In genomic region chr10:44985175-44985681, GRCh38 we compare ENCODE assay signal across 14 cellular contexts. TPM values are rescaled to one million over a fixed set of nuclear protein-coding genes. Genes with fewer than 3 reads are reported as not detected.
DNase-seq lines count a peak whose midpoint lies in the region; ATAC-seq, FAIRE-seq and TF ChIP-seq lines count a peak whose summit lies in the region.
"Had no signal": no experiment of that assay in that cellular context is flagged by ENCODE, and none has a peak within 500 bp of the region (broad histone marks: within the 10 kb centered on the region; RNA-seq: fewer than 3 reads in every experiment).

No MANE protein-coding gene starts in this region.

- no peak for TF ChIP-seq RAD21 in HepG2 (CRISPR knock-in tag; IDR thresholded peaks at IDR 0.05)

- H3K4me3 ChIP-seq in dorsolateral prefrontal cortex: no peak overlapping the region
- no peak overlapping the region for H3K4me3 ChIP-seq in HepG2 (replicated peaks in 1 of 3; ENCODE audit: insufficient read depth in 1 of 3, low read depth in 2 of 3, low read length in 3 of 3)
- no peak overlapping the region for H3K4me3 ChIP-seq in subcutaneous abdominal adipose tissue (ENCODE audit: low read depth in 1 of 5, low read length in 5 of 5)
- H3K4me3 ChIP-seq: uterus had no signal

- in situ Hi-C loops in HepG2 (cut with HindIII; ENCODE audit: extremely low pct_ligation_motif_present, low pct_unique_long_range_greater_than_20kb): no loop called here

- peak overlapping the region in 47 of 59 donors; percentile 2 to 97 (median 60) for H3K27ac ChIP-seq in dorsolateral prefrontal cortex
- peak overlapping the region; percentile 15 for H3K27ac ChIP-seq in HepG2 (ENCODE audit: extremely low read length, insufficient read depth, low read length)
- H3K27ac ChIP-seq in subcutaneous abdominal adipose tissue (ENCODE audit: low read depth, low read length): peak overlapping the region; percentile 70

- H3K36me3 ChIP-seq in HepG2 (replicated peaks in 1 of 2; ENCODE audit: control insufficient read depth in 1 of 2, insufficient read depth in 2 of 2, low read length in 2 of 2) (peaks cover 6 to 42% of the 10 kb centered on the region in 2 experiments; a peak in 3 of 5 replicates), subcutaneous abdominal adipose tissue (ENCODE audit: control insufficient read depth in 5 of 5, insufficient read depth in 5 of 5, low read length in 5 of 5) (peaks cover 0 to 74% (median 41%) of the 10 kb centered on the region in 5 donors)
- H3K36me3 ChIP-seq: uterus had no signal

- H3K4me1 ChIP-seq in HepG2 (ENCODE audit: insufficient read depth, low read length): peaks cover 63% of the 10 kb centered on the region
- peaks cover 16 to 59% (median 52%) of the 10 kb centered on the region in 5 donors for H3K4me1 ChIP-seq in subcutaneous abdominal adipose tissue (ENCODE audit: control insufficient read depth in 5 of 5, insufficient read depth in 5 of 5, low read length in 5 of 5)

- DNase-seq in OCI-M1 (lab: John Stamatoyannopoulos, UW): peak; percentile 61
- DNase-seq in dorsolateral prefrontal cortex: peak in 1 of 10 donors; percentile 22
- no peak for DNase-seq in HepG2 (ENCODE audit: low spot score)
- DNase-seq in activated naive CD4-positive, alpha-beta T cell (lab: John Stamatoyannopoulos, UW): no peak
- DNase-seq in SHP77 treated with DMSO at 0.1 percent for 48 hours (lab: John Stamatoyannopoulos, UW): no peak
- DNase-seq in DMS79 (lab: John Stamatoyannopoulos, UW): no peak
- DNase-seq: activated CD4-positive, alpha-beta T cell treated with anti-CD3 and anti-CD28 coated beads, Interleukin-2, amount 10 ng/mL, durations not matched to agents 24 days and 14 days; DMS 273 treated with DMSO at 0.1 percent for 48 hours; NCI-H1105; NCI-H446 treated with DMSO at 0.1 percent for 48 hours had no signal

- H2AFZ ChIP-seq in HepG2 (ENCODE audit: low read length): no peak overlapping the region

- peaks cover 4% of the 10 kb centered on the region for H3K79me2 ChIP-seq in HepG2 (ENCODE audit: insufficient read depth, low read length)

- no peak for TF ChIP-seq EP300 in HepG2 (IDR thresholded peaks at IDR 0.05; ENCODE audit: low read depth in 2 of 2, low read length in 2 of 2)
- no peak for TF ChIP-seq EP300 in HepG2 (CRISPR knock-in tag; IDR thresholded peaks at IDR 0.05; ENCODE audit: borderline replicate concordance)

- H3K4me2 ChIP-seq in HepG2 (ENCODE audit: low read depth, low read length): no peak overlapping the region

- H3K9me3 ChIP-seq in HepG2 (ENCODE audit: low read length): no peaks in the 10 kb centered on the region
- no peaks in the 10 kb centered on the region for H3K9me3 ChIP-seq in subcutaneous abdominal adipose tissue (ENCODE audit: control insufficient read depth in 5 of 5, low read length in 5 of 5)
- H3K9me3 ChIP-seq: uterus had no signal

- POLR2A ChIA-PET in HepG2 (lab: Yijun Ruan, JAX): interaction anchor here (1.1 to 12.6 kb wide), 3 partner anchors 4 to 22 kb away, joined by 6 to 863 read pairs (median 863); partner anchors contain the start of gene DEPP1

- TF ChIP-seq CTCF in dorsolateral prefrontal cortex (IDR thresholded peaks at IDR 0.05 in 54 of 56, conservative IDR thresholded peaks at IDR 0.05 in 2 of 56; ENCODE audit: low read depth in 1 of 56, partially characterized antibody in 56 of 56): no peak
- no peak for TF ChIP-seq CTCF in HepG2 (CRISPR knock-in tag; IDR thresholded peaks at IDR 0.05)

- no peaks in the 10 kb centered on the region for H4K20me1 ChIP-seq in HepG2 (ENCODE audit: insufficient read depth, low read length)

- CTCF ChIA-PET in HepG2 (lab: Yijun Ruan, JAX; ENCODE audit: low intra/inter-chr PET ratio, low total read pairs): no interaction called here

- H3K27me3 ChIP-seq in dorsolateral prefrontal cortex (no peaks in the 10 kb centered on the region), HepG2 (ENCODE audit: control insufficient read depth in 1 of 2, insufficient read depth in 2 of 2, low read length in 2 of 2) (no peaks in the 10 kb centered on the region), subcutaneous abdominal adipose tissue (ENCODE audit: control insufficient read depth in 5 of 5, insufficient read depth in 4 of 5, low read length in 5 of 5) (no peaks in the 10 kb centered on the region)
- H3K27me3 ChIP-seq: uterus had no signal

- H3K9ac ChIP-seq in HepG2 (ENCODE audit: insufficient read depth, low read depth, low read length) (0 out of 2 replicates have a peak overlapping the region, but pooled peaks have one; percentile 19), subcutaneous abdominal adipose tissue (ENCODE audit: low read length in 5 of 5) (peak overlapping the region in 1 of 5 donors; percentile 33)

- no peak for ATAC-seq in HepG2
- no peak for ATAC-seq in GM21717 (IDR thresholded peaks at IDR 0.05; ENCODE audit: unreplicated experiment)
- ATAC-seq: Panc1 had no signal

- FAIRE-seq in HepG2 (lab: Jason Lieb, UNC): no peak

- no peak for TF ChIP-seq POLR2A in HepG2 (IDR thresholded peaks at IDR 0.05; ENCODE audit: insufficient read depth in 1 of 2, low read depth in 2 of 2, low read length in 2 of 2)

- no TSS peak for BruUV-seq in HepG2 (replicated peaks; lab: Mats Ljungman, UMichigan)

- WGBS in HepG2 (ENCODE audit: low lambda C conversion rate): 85% methylated on average over 8 of the region's 9 CpGs

- intact Hi-C loops in dorsolateral prefrontal cortex (cut with DNase I) (loop anchor here in 1 of 2 donors (10.0 kb wide), 1 partner anchor 100 kb away; no protein-coding TSS in a partner anchor), HepG2 (cut with micrococcal nuclease; ENCODE audit: unreplicated experiment) (no loop called here)

RNA-seq across cellular contexts. Expression of gene DEPP1, which starts 6.6 kb away (rescaled TPM):
- 100 to 1,000 TPM in 23 of 120 experiments, 10 to 100 TPM in 91, 1 to 10 TPM in 6; 8.1 to 234 (median 44.3) TPM for total RNA-seq in dorsolateral prefrontal cortex
- 11.2 and 14.8 TPM in 2 replicates for total RNA-seq in HepG2 (2016; rRNA removed; fragmentation: Illumina TruSeq; extraction: Trizol)
- 3.0 and 5.0 TPM in 2 replicates for total RNA-seq in HepG2 (2016; cell fraction: cytosol; rRNA removed; fragmentation: Illumina TruSeq; extraction: Trizol; ENCODE audit: low read depth)
- total RNA-seq in HepG2 (2016; cell fraction: insoluble cytoplasmic fraction; rRNA removed; fragmentation: Illumina TruSeq; extraction: Trizol): 9.0 and 15.3 TPM in 2 replicates
- total RNA-seq in HepG2 (2016; cell fraction: membrane; rRNA removed; fragmentation: Illumina TruSeq; extraction: Trizol): 9.0 and 9.3 TPM in 2 replicates
- total RNA-seq in HepG2 (2016; cell fraction: nucleus; rRNA removed; fragmentation: Illumina TruSeq; extraction: Trizol): 15.1 and 16.0 TPM in 2 replicates
- 270 and 338 TPM in 2 replicates for polyA plus RNA-seq in HepG2 (2011; rRNA removed)
- 261 and 317 TPM in 2 replicates for polyA plus RNA-seq in HepG2 (2011; cell fraction: cytosol; rRNA removed)
- polyA plus RNA-seq in HepG2 (2011; cell fraction: nucleus; rRNA removed): 103 and 135 TPM in 2 replicates
- 132 and 232 TPM in 2 replicates for polyA plus RNA-seq in HepG2 (2012)
- 2.0 and 2.5 TPM in 2 replicates for polyA plus RNA-seq in HepG2 (2016; cell fraction: cytosol; fragmentation: Illumina TruSeq; extraction: Trizol; ENCODE audit: low read depth)
- polyA plus RNA-seq in HepG2 (2016; cell fraction: insoluble cytoplasmic fraction; fragmentation: Illumina TruSeq; extraction: Trizol; ENCODE audit: low read depth): 9.3 and 11.2 TPM in 2 replicates
- polyA plus RNA-seq in HepG2 (2016; cell fraction: membrane; fragmentation: Illumina TruSeq; extraction: Trizol; ENCODE audit: low read depth): 3.6 and 5.2 TPM in 2 replicates
- polyA plus RNA-seq in HepG2 (2016; cell fraction: nucleus; fragmentation: Illumina TruSeq; extraction: Trizol; ENCODE audit: insufficient read depth, low read depth): 13.4 and 15.5 TPM in 2 replicates
- 1.8 and 739 TPM in 2 replicates for polyA minus RNA-seq in HepG2 (2011; rRNA and poly(A)+ RNA removed; ENCODE audit: low replicate concordance)
- polyA minus RNA-seq in HepG2 (2011; cell fraction: cytosol; rRNA and poly(A)+ RNA removed): 249 and 254 TPM in 2 replicates
- polyA minus RNA-seq in HepG2 (2011; cell fraction: nucleus; rRNA and poly(A)+ RNA removed): 107 and 142 TPM in 2 replicates

RNA-seq across cellular contexts. Expression of gene ZNF22, which starts 15.5 kb away (rescaled TPM):
- total RNA-seq in dorsolateral prefrontal cortex: 10 to 100 TPM in 117 of 120 experiments, 1 to 10 TPM in 3; 9.2 to 20.9 (median 14.1) TPM
- 0.40 and 0.58 TPM in 2 replicates for total RNA-seq in HepG2 (2016; rRNA removed; fragmentation: Illumina TruSeq; extraction: Trizol)
- not detected in 2 replicates for total RNA-seq in HepG2 (2016; cell fraction: cytosol; rRNA removed; fragmentation: Illumina TruSeq; extraction: Trizol; ENCODE audit: low read depth)
- total RNA-seq in HepG2 (2016; cell fraction: insoluble cytoplasmic fraction; rRNA removed; fragmentation: Illumina TruSeq; extraction: Trizol): 0.49 and 0.56 TPM in 2 replicates
- 0.28 and 0.45 TPM in 2 replicates for total RNA-seq in HepG2 (2016; cell fraction: membrane; rRNA removed; fragmentation: Illumina TruSeq; extraction: Trizol)
- total RNA-seq in HepG2 (2016; cell fraction: nucleus; rRNA removed; fragmentation: Illumina TruSeq; extraction: Trizol): 0.75 and 1.2 TPM in 2 replicates
- 1.1 and 1.3 TPM in 2 replicates for polyA plus RNA-seq in HepG2 (2011; rRNA removed)
- polyA plus RNA-seq in HepG2 (2011; cell fraction: cytosol; rRNA removed): 0.35 and 0.77 TPM in 2 replicates
- polyA plus RNA-seq in HepG2 (2011; cell fraction: nucleus; rRNA removed): 1.2 and 1.7 TPM in 2 replicates
- polyA plus RNA-seq in HepG2 (2012): 1.6 and 2.5 TPM in 2 replicates
- 0.07 and 0.09 TPM in 2 replicates for polyA plus RNA-seq in HepG2 (2016; cell fraction: cytosol; fragmentation: Illumina TruSeq; extraction: Trizol; ENCODE audit: low read depth)
- 0.60 and 0.62 TPM in 2 replicates for polyA plus RNA-seq in HepG2 (2016; cell fraction: insoluble cytoplasmic fraction; fragmentation: Illumina TruSeq; extraction: Trizol; ENCODE audit: low read depth)
- 0.22 and 0.27 TPM in 2 replicates for polyA plus RNA-seq in HepG2 (2016; cell fraction: membrane; fragmentation: Illumina TruSeq; extraction: Trizol; ENCODE audit: low read depth)
- 0.89 and 1.1 TPM in 2 replicates for polyA plus RNA-seq in HepG2 (2016; cell fraction: nucleus; fragmentation: Illumina TruSeq; extraction: Trizol; ENCODE audit: insufficient read depth, low read depth)
- polyA minus RNA-seq in HepG2 (2011; rRNA and poly(A)+ RNA removed; ENCODE audit: low replicate concordance): not detected in 2 replicates
- not detected in 2 replicates for polyA minus RNA-seq in HepG2 (2011; cell fraction: cytosol; rRNA and poly(A)+ RNA removed)
- polyA minus RNA-seq in HepG2 (2011; cell fraction: nucleus; rRNA and poly(A)+ RNA removed): 2.2 and 2.4 TPM in 2 replicates

RNA-seq across cellular contexts. Expression of gene RASSF4, which starts 25.6 kb away (rescaled TPM):
- total RNA-seq in dorsolateral prefrontal cortex (100 to 1,000 TPM in 81 of 120 experiments, 10 to 100 TPM in 39; 54.6 to 175 (median 111) TPM), HepG2 (2016; rRNA removed; fragmentation: Illumina TruSeq; extraction: Trizol) (49.9 and 51.7 TPM in 2 replicates)
- total RNA-seq in HepG2 (2016; cell fraction: cytosol; rRNA removed; fragmentation: Illumina TruSeq; extraction: Trizol; ENCODE audit: low read depth): 22.4 and 22.8 TPM in 2 replicates
- 49.9 and 50.1 TPM in 2 replicates for total RNA-seq in HepG2 (2016; cell fraction: insoluble cytoplasmic fraction; rRNA removed; fragmentation: Illumina TruSeq; extraction: Trizol)
- total RNA-seq in HepG2 (2016; cell fraction: membrane; rRNA removed; fragmentation: Illumina TruSeq; extraction: Trizol): 39.2 and 45.6 TPM in 2 replicates
- total RNA-seq in HepG2 (2016; cell fraction: nucleus; rRNA removed; fragmentation: Illumina TruSeq; extraction: Trizol): 52.1 and 54.6 TPM in 2 replicates
- polyA plus RNA-seq in HepG2 (2011; rRNA removed): 34.0 and 39.7 TPM in 2 replicates
- 20.4 and 25.8 TPM in 2 replicates for polyA plus RNA-seq in HepG2 (2011; cell fraction: cytosol; rRNA removed)
- polyA plus RNA-seq in HepG2 (2011; cell fraction: nucleus; rRNA removed): 140 TPM in 2 replicates
- polyA plus RNA-seq in HepG2 (2012): 25.0 and 26.7 TPM in 2 replicates
- polyA plus RNA-seq in HepG2 (2016; cell fraction: cytosol; fragmentation: Illumina TruSeq; extraction: Trizol; ENCODE audit: low read depth): 18.5 and 22.5 TPM in 2 replicates
- 53.5 and 57.9 TPM in 2 replicates for polyA plus RNA-seq in HepG2 (2016; cell fraction: insoluble cytoplasmic fraction; fragmentation: Illumina TruSeq; extraction: Trizol; ENCODE audit: low read depth)
- 31.2 and 31.3 TPM in 2 replicates for polyA plus RNA-seq in HepG2 (2016; cell fraction: membrane; fragmentation: Illumina TruSeq; extraction: Trizol; ENCODE audit: low read depth)
- 84.5 and 98.6 TPM in 2 replicates for polyA plus RNA-seq in HepG2 (2016; cell fraction: nucleus; fragmentation: Illumina TruSeq; extraction: Trizol; ENCODE audit: insufficient read depth, low read depth)
- 0.12 and 67.0 TPM in 2 replicates for polyA minus RNA-seq in HepG2 (2011; rRNA and poly(A)+ RNA removed; ENCODE audit: low replicate concordance)
- 13.4 and 16.0 TPM in 2 replicates for polyA minus RNA-seq in HepG2 (2011; cell fraction: cytosol; rRNA and poly(A)+ RNA removed)
- polyA minus RNA-seq in HepG2 (2011; cell fraction: nucleus; rRNA and poly(A)+ RNA removed): 74.3 and 88.9 TPM in 2 replicates

Comparison
In these comparisons a context has a peak if more than half of its experiments do, and no peak if none do; other contexts are left out.
1. H3K27ac ChIP-seq: peak in every context shown above with its lines; median percentile 70 in subcutaneous abdominal adipose tissue; 60 in dorsolateral prefrontal cortex; 15 in HepG2.
2. RNA of gene ZNF22, which starts 15.5 kb away (total RNA-seq): 9.2 to 20.9 TPM in dorsolateral prefrontal cortex; 0.28 to 1.2 TPM in HepG2; every median in the first group is over 4 times any median in the second.